ENCODE assay signal across 21 cellular contexts in genomic region chr4:187615972-187616371, GRCh38.
"Had no signal": no experiment of that assay in that cellular context is flagged by ENCODE, and none has a peak within 500 bp of the region (broad histone marks: within the 10 kb centered on the region; RNA-seq: fewer than 3 reads in every experiment).

No MANE protein-coding gene starts in this region.

- H3K27ac ChIP-seq: HL-60, SJSA1, SK-N-MC had no signal

- H3K27me3 Mint-ChIP-seq: IgD-negative memory B cell had no signal

- FAIRE-seq: HTR-8/SVneo, RCC 7860 had no signal

- DNase-seq: KBM-7, NCI-H1092, NCI-H1436, NCI-H187, NCI-H2029, NCI-H2081 treated with DMSO at 0.1 percent for 48 hours, NCI-H2171, NCI-H226, NCI-H446, NCI-H510A, NCI-H524 treated with DMSO at 0.1 percent for 48 hours, NCI-H69, Right ventricle myocardium superior, RPMI8226, SIG-M5 had no signal

- H3K4me3 Mint-ChIP-seq: IgD-negative memory B cell had no signal

- H3K9me3 ChIP-seq: SJSA1 had no signal

- H3K27ac Mint-ChIP-seq: IgD-negative memory B cell had no signal

- H3K27me3 ChIP-seq: SJSA1 had no signal

- H3K4me1 Mint-ChIP-seq: IgD-negative memory B cell had no signal

- H3K4me3 ChIP-seq: SJSA1, SK-N-MC had no signal

- H3K36me3 ChIP-seq: SJSA1 had no signal
